In genomic region chr14:73771848-73772705, GRCh38 we compare ENCODE assay signal across 8 cellular contexts. TPM values are rescaled to one million over a fixed set of nuclear protein-coding genes. Genes with fewer than 3 reads are reported as not detected.
DNase-seq lines count a peak whose midpoint lies in the region; ATAC-seq, FAIRE-seq and TF ChIP-seq lines count a peak whose summit lies in the region.

No MANE protein-coding gene starts in this region.

- no peak overlapping the region for H2BK5ac ChIP-seq in mesendoderm (ENCODE audit: low read length)

- no peaks in the 10 kb centered on the region for H3K27me3 ChIP-seq in mesendoderm (ENCODE audit: insufficient read depth, low read length, poor library complexity)
- no peaks in the 10 kb centered on the region for H3K27me3 ChIP-seq in stomach

- H2BK120ac ChIP-seq in mesendoderm (ENCODE audit: low read depth, low read length), result no peak overlapping the region

- H4K8ac ChIP-seq in mesendoderm (ENCODE audit: low read depth, low read length), result no peak overlapping the region

- H3K4me1 ChIP-seq in mesendoderm (ENCODE audit: control insufficient read depth, low read depth, low read length) (peaks cover 7% of the 10 kb centered on the region), stomach (peaks cover 63 to 98% (median 82%) of the 10 kb centered on the region in 4 donors)

- no peak for TF ChIP-seq EP300 in stomach (IDR thresholded peaks at IDR 0.05)

- no peak overlapping the region for H3K27ac ChIP-seq in mesendoderm (ENCODE audit: low read depth, low read length)
- H3K27ac ChIP-seq in stomach, result peak overlapping the region; percentile 62 to 84 (median 81)

- H3K79me1 ChIP-seq in mesendoderm (ENCODE audit: low read length), result peaks cover 23% of the 10 kb centered on the region

- FAIRE-seq in H54 (lab: Jason Lieb, UNC), result no peak

- intact Hi-C loops in stomach (cut with DNase I; ENCODE audit: low total_unique reads), result no loop called here

- CTCF ChIA-PET in HEK293T (lab: Yijun Ruan, JAX), result interaction anchor here (0.6 to 1.8 kb wide), 5 partner anchors 8 to 44 kb away, joined by 3 to 8 read pairs (median 3); no protein-coding TSS in a partner anchor

- peak; percentile 37 for ATAC-seq in GM18499 (IDR thresholded peaks at IDR 0.05; ENCODE audit: insufficient read depth, unreplicated experiment)

- H3K4ac ChIP-seq in mesendoderm (ENCODE audit: low read depth, low read length), result no peak overlapping the region

- H3K4me3 ChIP-seq in choroid plexus epithelial cell (ENCODE audit: low read depth, low read length) (no peak overlapping the region), mesendoderm (ENCODE audit: low read length) (no peak overlapping the region), stomach (no peak overlapping the region)

- peak overlapping the region; percentile 40 for H3K56ac ChIP-seq in mesendoderm (ENCODE audit: low read length)

- H3K9ac ChIP-seq in mesendoderm (ENCODE audit: low read length), result no peak overlapping the region

- no peak overlapping the region for H3K23ac ChIP-seq in mesendoderm (ENCODE audit: low read length)

- no peak overlapping the region for H2AK5ac ChIP-seq in mesendoderm (ENCODE audit: low read length)

- no CpG with 5 or more reads among the region's 7 CpGs for WGBS in mesendoderm (ENCODE audit: extremely low coverage, insufficient coverage, low lambda C conversion rate)
- WGBS in stomach, 5 donors, result 4 to 8% (median 5%) methylated on average over 7 of the region's 7 CpGs

- H2BK15ac ChIP-seq in mesendoderm (replicated peaks; ENCODE audit: low read depth), result no peak overlapping the region

- peaks cover 9% of the 10 kb centered on the region for H3K79me2 ChIP-seq in mesendoderm (ENCODE audit: control insufficient read depth, insufficient read depth, low read length)

- H3K36me3 ChIP-seq in mesendoderm (ENCODE audit: control insufficient read depth, insufficient read depth, low read length), result no peaks in the 10 kb centered on the region
- no peaks in the 10 kb centered on the region for H3K36me3 ChIP-seq in stomach

- no peak overlapping the region for H4K5ac ChIP-seq in mesendoderm (ENCODE audit: low read length)

- DNase-seq in HEK293T (ENCODE audit: extremely low spot score), result peak; percentile 46
- DNase-seq in NCI-H1105 treated with DMSO at 0.1 percent for 48 hours (lab: John Stamatoyannopoulos, UW), result peak; percentile 71
- peak; percentile 59 for DNase-seq in activated CD4-positive, CD25-positive, alpha-beta regulatory T cell treated with anti-CD3 and anti-CD28 coated beads, Interleukin-2, amount 50 U/mL, for 72 hours
- peak; percentile 88 for DNase-seq in choroid plexus epithelial cell (ENCODE audit: low read depth)
- DNase-seq in mesendoderm, result peak; percentile 97
- DNase-seq in stomach, result peak; percentile 86
- DNase-seq in H54 (ENCODE audit: insufficient read length, low spot score), result no peak

- no peaks in the 10 kb centered on the region for H3K9me3 ChIP-seq in stomach

- H3K18ac ChIP-seq in mesendoderm (ENCODE audit: low read length), result no peak overlapping the region

- TF ChIP-seq POLR2A in stomach (IDR thresholded peaks at IDR 0.05) (no peak), H54 (IDR thresholded peaks at IDR 0.05; ENCODE audit: low read depth, low read length) (no peak)

- TF ChIP-seq CTCF in choroid plexus epithelial cell (conservative IDR thresholded peaks at IDR 0.05; ENCODE audit: low read depth, low read length) (no peak), stomach (IDR thresholded peaks at IDR 0.05) (peak in 1 of 7 experiments; percentile 4)

- POLR2A ChIA-PET in HEK293T (lab: Yijun Ruan, JAX), result interaction anchor here (1.1 to 3.7 kb wide), 3 partner anchors 10 to 13 kb away, joined by 4 to 22 read pairs (median 10); a partner anchor contains a TSS

- no peak overlapping the region for H3K4me2 ChIP-seq in mesendoderm (ENCODE audit: low read length)

TF ChIP-seq in HEK293T, 16 proteins besides CTCF, POLR2A, EP300 and RAD21:
- TF ChIP-seq FOXA1 (IDR thresholded peaks at IDR 0.05) (no peak), FOXK2 (IDR thresholded peaks at IDR 0.05) (no peak), L3MBTL2 (conservative IDR thresholded peaks at IDR 0.05) (peak; percentile 63), HDGF (IDR thresholded peaks at IDR 0.05; ENCODE audit: borderline replicate concordance) (no peak), ARNT (IDR thresholded peaks at IDR 0.05) (no peak)

RNA-seq across cellular contexts. Expression of gene PNMA1, which starts 57.9 kb away (rescaled TPM):
- polyA plus RNA-seq in mesendoderm (2013, experiment 1 of 2), result 34.5 TPM
- 34.4 TPM for polyA plus RNA-seq in mesendoderm (2013, experiment 2 of 2)
- 10 to 100 TPM; 17.9 to 42.3 (median 19.3) TPM for total RNA-seq in stomach
- 10 to 100 TPM; 13.9 to 17.1 (median 15.6) TPM for polyA plus RNA-seq in stomach
